Comparison of ENCODE assay signal across 8 cellular contexts in genomic region chr15:100602064-100602821, GRCh38. TPM values are rescaled to one million over a fixed set of nuclear protein-coding genes. Genes with fewer than 3 reads are reported as not detected.
DNase-seq lines count a peak whose midpoint lies in the region; ATAC-seq and TF ChIP-seq lines count a peak whose summit lies in the region.

TSS of gene ASB7 (plus strand) at chr15:100602589. CDS start at chr15:100612217, 9,628 bp downstream.
TSS of gene LINS1 (minus strand) at chr15:100602184. CDS start at chr15:100580842, 21,342 bp downstream.

- no peak within 1 kb of the TSS for H3K4me3 Mint-ChIP-seq in activated CD4-positive, alpha-beta T cell treated with anti-CD3 and anti-CD28 coated beads for 36 hours

- H3K36me3 ChIP-seq in kidney epithelial cell (ENCODE audit: control insufficient read depth, insufficient read depth, low read length), result no peaks in the 10 kb centered on the region

- H3K4me1 Mint-ChIP-seq in activated CD4-positive, alpha-beta T cell treated with anti-CD3 and anti-CD28 coated beads for 36 hours, result peaks cover 58% of the 10 kb centered on the region

- DNase-seq in Ammon's horn (ENCODE audit: low spot score) (peak; percentile 100), GM19238 (ENCODE audit: insufficient read length, low spot score) (peak; percentile 70), NCI-H524 (lab: John Stamatoyannopoulos, UW) (peak; percentile 100), choroid plexus epithelial cell (ENCODE audit: low read depth) (peak; percentile 100), kidney epithelial cell (ENCODE audit: low read depth) (peak; percentile 100)
- DNase-seq in activated CD4-positive, alpha-beta T cell treated with anti-CD3 and anti-CD28 coated beads for 36 hours, result peak; percentile 100
- peak; percentile 98 to 99 for DNase-seq in stimulated activated CD4-positive, alpha-beta T cell treated with anti-CD3 and anti-CD28 coated beads, Interleukin-15, amount 100 ng/mL, for 48 hours (ENCODE audit: low read depth in 2 of 2)

- H3K9me3 Mint-ChIP-seq in activated CD4-positive, alpha-beta T cell treated with anti-CD3 and anti-CD28 coated beads for 36 hours (ENCODE audit: low read depth), result no peaks in the 10 kb centered on the region

- H3K4me3 ChIP-seq in choroid plexus epithelial cell (ENCODE audit: low read depth, low read length) (peak within 1 kb of the TSS; percentile 92), kidney epithelial cell (ENCODE audit: low read depth, low read length) (peak within 1 kb of the TSS; percentile 91)

- POLR2A ChIA-PET in activated CD4-positive, alpha-beta T cell treated with anti-CD3 and anti-CD28 coated beads for 36 hours (lab: Charles Lee), result interaction anchor here (0.6 to 1.5 kb wide), 4 partner anchors 10 to 422 kb away, joined by 3 to 5 read pairs (median 4); no protein-coding TSS in a partner anchor

- ATAC-seq in HG03442 (IDR thresholded peaks at IDR 0.05; ENCODE audit: unreplicated experiment), result peak; percentile 87
- ATAC-seq in activated CD4-positive, alpha-beta T cell treated with anti-CD3 and anti-CD28 coated beads for 36 hours, result peak; percentile 85

- peaks cover 45% of the 10 kb centered on the region for H3K36me3 Mint-ChIP-seq in activated CD4-positive, alpha-beta T cell treated with anti-CD3 and anti-CD28 coated beads for 36 hours (ENCODE audit: low read depth)

- no peaks in the 10 kb centered on the region for H3K27me3 ChIP-seq in kidney epithelial cell (ENCODE audit: control insufficient read depth, insufficient read depth, low read length)

- CTCF ChIA-PET in activated CD4-positive, alpha-beta T cell treated with anti-CD3 and anti-CD28 coated beads for 36 hours (lab: Charles Lee), result interaction anchor here (0.6 to 1.4 kb wide), 5 partner anchors 12 to 676 kb away, joined by 3 to 8 read pairs (median 3); no protein-coding TSS in a partner anchor

- H3K27ac Mint-ChIP-seq in activated CD4-positive, alpha-beta T cell treated with anti-CD3 and anti-CD28 coated beads for 36 hours, result no peak within 1 kb of the TSS

- no peaks in the 10 kb centered on the region for H3K27me3 Mint-ChIP-seq in activated CD4-positive, alpha-beta T cell treated with anti-CD3 and anti-CD28 coated beads for 36 hours

- TF ChIP-seq CTCF in choroid plexus epithelial cell (conservative IDR thresholded peaks at IDR 0.05; ENCODE audit: low read depth, low read length) (no peak), kidney epithelial cell (IDR thresholded peaks at IDR 0.05; ENCODE audit: insufficient read depth, low read length, poor library complexity, severe bottlenecking) (no peak)

- intact Hi-C loops in activated CD4-positive, alpha-beta T cell treated with anti-CD3 and anti-CD28 coated beads for 36 hours (cut with DNase I, micrococcal nuclease), result loop anchor here (1.0 to 5.0 kb wide), 9 partner anchors 252 to 1350 kb away; partner anchors contain the start of genes LRRC28 (in 2 of the 2), LYSMD4 (in 1 of the 2), MEF2A (in 1 of the 2) and SELENOS (in 1 of the 2)

RNA-seq across cellular contexts. Expression of gene ASB7, which starts in this region (rescaled TPM):
- total RNA-seq in activated CD4-positive, alpha-beta T cell treated with anti-CD3 and anti-CD28 coated beads for 36 hours, result 10 to 100 TPM; 16.6 to 19.5 TPM
- total RNA-seq in kidney epithelial cell, result 17.2 and 17.3 TPM in 2 replicates

RNA-seq across cellular contexts. Expression of gene LINS1, which starts in this region (rescaled TPM):
- total RNA-seq in activated CD4-positive, alpha-beta T cell treated with anti-CD3 and anti-CD28 coated beads for 36 hours, result 10 to 100 TPM; 41.7 to 43.8 TPM
- total RNA-seq in kidney epithelial cell, result 8.2 and 8.5 TPM in 2 replicates

Comparison
In these comparisons a context has a peak if more than half of its experiments do, and no peak if none do; other contexts are left out.
1. Peak in every context shown above with its lines: DNase-seq, ATAC-seq and H3K4me3 ChIP-seq.